ENCODE assay signal across 1 cellular context in genomic region chr22:22988150-22988549, GRCh38.
TF ChIP-seq lines count a peak whose summit lies in the region.

No MANE protein-coding gene starts in this region.

TF ChIP-seq in SK-N-SH, 30 proteins besides CTCF, POLR2A, EP300 and RAD21 (continued from another document):
- TF ChIP-seq REST (IDR thresholded peaks at IDR 0.05; ENCODE audit: low read depth, low read length) (no peak), FOSL2 (IDR thresholded peaks at IDR 0.05; ENCODE audit: borderline replicate concordance, low read depth) (no peak), RCOR1 (IDR thresholded peaks at IDR 0.05; ENCODE audit: low read length) (no peak), TCF12 (IDR thresholded peaks at IDR 0.05) (no peak), TEAD4 (IDR thresholded peaks at IDR 0.05; ENCODE audit: borderline replicate concordance, insufficient read depth) (no peak), FOXJ3 (CRISPR knock-in tag; IDR thresholded peaks at IDR 0.05) (no peak), SIN3A (IDR thresholded peaks at IDR 0.05; ENCODE audit: borderline replicate concordance, low read depth, low read length) (no peak), GABPA (IDR thresholded peaks at IDR 0.05; ENCODE audit: low read depth) (no peak), IRF3 (IDR thresholded peaks at IDR 0.05; ENCODE audit: low read depth, low read length) (no peak), USF2 (IDR thresholded peaks at IDR 0.05; ENCODE audit: borderline replicate concordance, low read depth, low read length) (no peak), RFX5 (IDR thresholded peaks at IDR 0.05; ENCODE audit: low read length) (no peak), POLR2AphosphoS5 (IDR thresholded peaks at IDR 0.05; ENCODE audit: low read depth, low read length) (no peak)
TF ChIP-seq in SK-N-SH: peak in this region for 0.
